ENCODE assay signal across 10 cellular contexts in genomic region chr10:70265032-70265689, GRCh38. TPM values are rescaled to one million over a fixed set of nuclear protein-coding genes. Genes with fewer than 3 reads are reported as not detected.
DNase-seq lines count a peak whose midpoint lies in the region; ATAC-seq, FAIRE-seq and TF ChIP-seq lines count a peak whose summit lies in the region.
"Had no signal": no experiment of that assay in that cellular context is flagged by ENCODE, and none has a peak within 500 bp of the region (broad histone marks: within the 10 kb centered on the region; RNA-seq: fewer than 3 reads in every experiment).

No MANE protein-coding gene starts in this region.

- no peak overlapping the region for H3K9ac ChIP-seq in K562 (ENCODE audit: insufficient read depth in 1 of 2, low read depth in 2 of 2, low read length in 2 of 2)

- H3K4me2 ChIP-seq in K562 (ENCODE audit: insufficient read depth, low read length): no peak overlapping the region

- POLR2A ChIA-PET in K562 (lab: Yijun Ruan, JAX): interaction anchor here (0.7 to 1.6 kb wide), 8 partner anchors 10 to 117 kb away, joined by 3 to 15 read pairs (median 3); no protein-coding TSS in a partner anchor

- no peak for DNase-seq in GM06990 (ENCODE audit: extremely low read depth, insufficient read length)
- DNase-seq in K562 (ENCODE audit: extremely low read depth in 1 of 4, low spot score in 3 of 4): peak; percentile 47 to 67 (median 58)
- DNase-seq in memory B cell (ENCODE audit: low spot score in 2 of 2): no peak
- DNase-seq in DMS153 treated with DMSO at 0.1 percent for 48 hours (lab: John Stamatoyannopoulos, UW; ENCODE audit: unreplicated experiment): no peak
- DNase-seq in T-helper 2 cell treated with Interferon-gamma antibody and Interleukin-4, amounts not matched to agents 5 μg/mL and 100 μg/mL, for 36 hours (ENCODE audit: low spot score): no peak
- DNase-seq in amniotic stem cell (lab: John Stamatoyannopoulos, UW): no peak

- peak; percentile 54 for FAIRE-seq in K562 (lab: Jason Lieb, UNC)

- peaks cover 2% of the 10 kb centered on the region for H3K36me3 Mint-ChIP-seq in memory B cell
- peaks cover 2% of the 10 kb centered on the region for H3K36me3 Mint-ChIP-seq in T-helper 2 cell treated with Interferon-gamma antibody and Interleukin-4, amounts not matched to agents 5 μg/mL and 100 μg/mL, for 36 hours (ENCODE audit: low read depth)

- no peak overlapping the region for H3K27ac Mint-ChIP-seq in memory B cell
- no peak overlapping the region for H3K27ac Mint-ChIP-seq in T-helper 2 cell treated with Interferon-gamma antibody and Interleukin-4, amounts not matched to agents 5 μg/mL and 100 μg/mL, for 36 hours

- H4K20me1 ChIP-seq in K562 (replicated peaks; ENCODE audit: control insufficient read depth, insufficient read depth, low read length): peaks cover 5% of the 10 kb centered on the region; the same call in 1 of the 2 replicates

- ATAC-seq in K562: peak; percentile 94
- ATAC-seq in memory B cell (ENCODE audit: low read depth): peak; percentile 27
- ATAC-seq in HG03025 (IDR thresholded peaks at IDR 0.05; ENCODE audit: low FRiP score, unreplicated experiment): no peak

- in situ Hi-C loops in K562 (cut with MboI): no loop called here

- H3K4me1 Mint-ChIP-seq in memory B cell: no peaks in the 10 kb centered on the region
- H3K4me1 Mint-ChIP-seq in T-helper 2 cell treated with Interferon-gamma antibody and Interleukin-4, amounts not matched to agents 5 μg/mL and 100 μg/mL, for 36 hours (ENCODE audit: low read depth): peaks cover 3% of the 10 kb centered on the region

- TF ChIP-seq POLR2A in K562 (conservative IDR thresholded peaks at IDR 0.05): no peak

- H3K36me3 ChIP-seq in GM06990 (ENCODE audit: control insufficient read depth, insufficient read depth, low read length): no peaks in the 10 kb centered on the region
- no peaks in the 10 kb centered on the region for H3K36me3 ChIP-seq in K562 (ENCODE audit: control insufficient read depth, insufficient read depth, low read length)
- H3K36me3 ChIP-seq: thoracic aorta had no signal

- no peak overlapping the region for H3K27ac ChIP-seq in K562 (ENCODE audit: extremely low read depth, low read depth, low read length)
- H3K27ac ChIP-seq: thoracic aorta had no signal

- TF ChIP-seq CTCF in GM06990 (IDR thresholded peaks at IDR 0.05; ENCODE audit: insufficient read depth, low read length, poor library complexity, severe bottlenecking) (peak; percentile 50), K562 (IDR thresholded peaks at IDR 0.05 in 2 of 3, conservative IDR thresholded peaks at IDR 0.05 in 1 of 3; ENCODE audit: insufficient read depth in 2 of 3, low read depth in 1 of 3, low read length in 3 of 3) (peak; percentile 49 to 68 (median 62); a peak in 5 of 6 replicates)

- WGBS in K562 (ENCODE audit: insufficient coverage, low coverage, missing lambda C conversion rate): 2% methylated on average over 10 of the region's 10 CpGs

- H3K4me3 Mint-ChIP-seq in memory B cell: no peak overlapping the region
- H3K4me3 Mint-ChIP-seq in T-helper 2 cell treated with Interferon-gamma antibody and Interleukin-4, amounts not matched to agents 5 μg/mL and 100 μg/mL, for 36 hours: no peak overlapping the region

- peaks cover 4% of the 10 kb centered on the region for H3K9me3 Mint-ChIP-seq in memory B cell
- peaks cover 21% of the 10 kb centered on the region for H3K9me3 Mint-ChIP-seq in T-helper 2 cell treated with Interferon-gamma antibody and Interleukin-4, amounts not matched to agents 5 μg/mL and 100 μg/mL, for 36 hours

- peaks cover 15% of the 10 kb centered on the region for H3K27me3 Mint-ChIP-seq in memory B cell
- peaks cover 6% of the 10 kb centered on the region for H3K27me3 Mint-ChIP-seq in T-helper 2 cell treated with Interferon-gamma antibody and Interleukin-4, amounts not matched to agents 5 μg/mL and 100 μg/mL, for 36 hours (ENCODE audit: low read depth)

- CTCF ChIA-PET in K562 (lab: Yijun Ruan, JAX; ENCODE audit: low intra/inter-chr PET ratio): interaction anchor here (0.6 to 1.6 kb wide), 4 partner anchors 44 to 272 kb away, joined by 3 to 8 read pairs (median 4); no protein-coding TSS in a partner anchor

- H3K9me3 ChIP-seq in K562 (replicated peaks; ENCODE audit: control insufficient read depth, insufficient read depth, low read depth, low read length): no peaks in the 10 kb centered on the region
- H3K9me3 ChIP-seq: thoracic aorta had no signal

- H3K27me3 ChIP-seq in GM06990 (replicated peaks; ENCODE audit: control insufficient read depth, insufficient read depth, low read length) (no peaks in the 10 kb centered on the region), K562 (ENCODE audit: control insufficient read depth in 2 of 2, insufficient read depth in 2 of 2, low read length in 2 of 2) (peaks cover 20 to 57% of the 10 kb centered on the region in 2 experiments)

- TF ChIP-seq RAD21 in Ishikawa (IDR thresholded peaks at IDR 0.05; ENCODE audit: low read depth): peak; percentile 69
- TF ChIP-seq RAD21 in K562 (CRISPR knock-in tag; conservative IDR thresholded peaks at IDR 0.05 in 1 of 2, IDR thresholded peaks at IDR 0.05 in 1 of 2): peak in 1 of 2 experiments; percentile 63; a peak in 2 of 4 replicates

- TF ChIP-seq EP300 in Ishikawa (IDR thresholded peaks at IDR 0.05; ENCODE audit: borderline replicate concordance): no peak
- no peak for TF ChIP-seq EP300 in K562 (IDR thresholded peaks at IDR 0.05; ENCODE audit: low read length)

- H3K79me2 ChIP-seq in K562 (ENCODE audit: control insufficient read depth, insufficient read depth, low read length): no peaks in the 10 kb centered on the region

- no peak overlapping the region for H2AFZ ChIP-seq in K562 (ENCODE audit: low read depth, low read length)

- intact Hi-C loops in K562 (cut with micrococcal nuclease): loop anchor here (1.0 to 5.0 kb wide), 3 partner anchors 66 to 100 kb away; no protein-coding TSS in a partner anchor

- H3K9me1 ChIP-seq in K562 (ENCODE audit: control insufficient read depth, insufficient read depth, low read length): no peaks in the 10 kb centered on the region

- H3K4me3 ChIP-seq in GM06990 (replicated peaks; ENCODE audit: low read depth, low read length) (no peak overlapping the region), K562 (no peak overlapping the region)
- H3K4me3 ChIP-seq: thoracic aorta had no signal

- BruUV-seq in K562 (replicated peaks; lab: Mats Ljungman, UMichigan): no TSS peak

- H3K4me1 ChIP-seq in K562 (replicated peaks in 1 of 2; ENCODE audit: control insufficient read depth in 2 of 2, insufficient read depth in 2 of 2, low read length in 2 of 2): peaks cover 0 to 5% of the 10 kb centered on the region in 2 experiments; a peak in 2 of 5 replicates

TF ChIP-seq in Ishikawa, 13 proteins besides CTCF, POLR2A, EP300 and RAD21 (continues in another document):
- TF ChIP-seq CREB1 (IDR thresholded peaks at IDR 0.05; ENCODE audit: low read depth) (no peak), NFIC (IDR thresholded peaks at IDR 0.05) (no peak), CEBPB (IDR thresholded peaks at IDR 0.05) (no peak)
- TF ChIP-seq, protein P1, sequence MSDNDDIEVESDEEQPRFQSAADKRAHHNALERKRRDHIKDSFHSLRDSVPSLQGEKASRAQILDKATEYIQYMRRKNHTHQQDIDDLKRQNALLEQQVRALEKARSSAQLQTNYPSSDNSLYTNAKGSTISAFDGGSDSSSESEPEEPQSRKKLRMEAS (IDR thresholded peaks at IDR 0.05): no peak

RNA-seq across cellular contexts. Expression of gene NPFFR1, which starts 18.6 kb away (rescaled TPM):
- not detected in 2 replicates for total RNA-seq in K562 (2011; cell fraction: chromatin; rRNA removed; ENCODE audit: low replicate concordance)
- not detected in 2 replicates for total RNA-seq in K562 (2011; cell fraction: nucleolus; rRNA removed)
- not detected in 2 replicates for total RNA-seq in K562 (2011; cell fraction: nucleoplasm; rRNA removed)
- not detected in 2 replicates for total RNA-seq in K562 (2014; rRNA removed)
- total RNA-seq in K562 (2014; rRNA removed; fragmentation: Illumina TruSeq; extraction: Trizol): under 0.01 TPM in 1 of 2 replicates, not detected in the other
- not detected in 2 replicates for total RNA-seq in K562 (2015; rRNA removed; fragmentation: Illumina TruSeq; extraction: Trizol)
- not detected in 2 replicates for total RNA-seq in K562 (2021)
- polyA plus RNA-seq in K562 (2011; rRNA removed): not detected in 2 replicates
- polyA plus RNA-seq in K562 (2011; cell fraction: cytosol; rRNA removed): under 0.01 TPM in 1 of 2 replicates, not detected in the other
- not detected in 2 replicates for polyA plus RNA-seq in K562 (2011; cell fraction: nucleus; rRNA removed)
- polyA plus RNA-seq in K562 (2012): not detected in 2 replicates
- not detected in 2 replicates for polyA plus RNA-seq in K562 (2014; fragmentation: Illumina TruSeq; extraction: Trizol)
- polyA plus RNA-seq in K562 (2014; fragmentation: Nextera tagmentation; extraction: Ambion mirVana): not detected
- polyA plus RNA-seq in K562 (2014; rRNA removed): not detected in 2 replicates
- polyA minus RNA-seq in K562 (2011; rRNA and poly(A)+ RNA removed): not detected in 2 replicates
- not detected in 2 replicates for polyA minus RNA-seq in K562 (2011; cell fraction: cytosol; rRNA and poly(A)+ RNA removed)
- not detected in 2 replicates for polyA minus RNA-seq in K562 (2011; cell fraction: nucleus; rRNA and poly(A)+ RNA removed)
- total RNA-seq: activated CD8-positive, alpha-beta memory T cell treated with anti-CD3 and anti-CD28 coated beads for 36 hours had no signal

RNA-seq across cellular contexts. Expression of gene PPA1, which starts 31.9 kb away (rescaled TPM):
- 63.9 and 181 TPM in 2 replicates for total RNA-seq in K562 (2011; cell fraction: chromatin; rRNA removed; ENCODE audit: low replicate concordance)
- 50.4 and 54.7 TPM in 2 replicates for total RNA-seq in K562 (2011; cell fraction: nucleolus; rRNA removed)
- 123 and 276 TPM in 2 replicates for total RNA-seq in K562 (2011; cell fraction: nucleoplasm; rRNA removed)
- 378 and 453 TPM in 2 replicates for total RNA-seq in K562 (2014; rRNA removed)
- 635 and 699 TPM in 2 replicates for total RNA-seq in K562 (2014; rRNA removed; fragmentation: Illumina TruSeq; extraction: Trizol)
- 463 and 482 TPM in 2 replicates for total RNA-seq in K562 (2015; rRNA removed; fragmentation: Illumina TruSeq; extraction: Trizol)
- 418 and 448 TPM in 2 replicates for total RNA-seq in K562 (2021)
- polyA plus RNA-seq in K562 (2011; rRNA removed): 408 and 606 TPM in 2 replicates
- polyA plus RNA-seq in K562 (2011; cell fraction: cytosol; rRNA removed): 122 and 218 TPM in 2 replicates
- polyA plus RNA-seq in K562 (2011; cell fraction: nucleus; rRNA removed): 92.6 and 127 TPM in 2 replicates
- 299 and 379 TPM in 2 replicates for polyA plus RNA-seq in K562 (2012)
- polyA plus RNA-seq in K562 (2014; fragmentation: Illumina TruSeq; extraction: Trizol): 454 and 471 TPM in 2 replicates
- polyA plus RNA-seq in K562 (2014; fragmentation: Nextera tagmentation; extraction: Ambion mirVana): 100 to 1,000 TPM; 301 to 366 TPM
- polyA plus RNA-seq in K562 (2014; rRNA removed): 591 and 627 TPM in 2 replicates
- 573 and 613 TPM in 2 replicates for polyA minus RNA-seq in K562 (2011; rRNA and poly(A)+ RNA removed)
- 121 and 162 TPM in 2 replicates for polyA minus RNA-seq in K562 (2011; cell fraction: cytosol; rRNA and poly(A)+ RNA removed)
- 49.1 and 87.5 TPM in 2 replicates for polyA minus RNA-seq in K562 (2011; cell fraction: nucleus; rRNA and poly(A)+ RNA removed)

Comparison
In these comparisons a context has a peak if more than half of its experiments do, and no peak if none do; other contexts are left out.
1. DNase-seq: peak in K562 (4 of 4); none in GM06990 (single experiment), memory B cell (0 of 2), DMS153 treated with DMSO at 0.1 percent for 48 hours (single experiment), T-helper 2 cell treated with Interferon-gamma antibody and Interleukin-4, amounts not matched to agents 5 μg/mL and 100 μg/mL, for 36 hours (single experiment) and amniotic stem cell (single experiment).